8 cellular contexts compared by ENCODE assay signal in genomic region chr10:3172446-3173172, GRCh38. TPM values are rescaled to one million over a fixed set of nuclear protein-coding genes. Genes with fewer than 3 reads are reported as not detected.
DNase-seq lines count a peak whose midpoint lies in the region; ATAC-seq and TF ChIP-seq lines count a peak whose summit lies in the region.

TSS of gene PITRM1 (minus strand) at chr10:3172782. CDS start at chr10:3172772, 10 bp downstream.

- H3K4me3 ChIP-seq in epithelial cell of proximal tubule (ENCODE audit: low read depth, low read length), result peak within 1 kb of the TSS; percentile 99
- peak within 1 kb of the TSS; percentile 85 to 90 for H3K4me3 ChIP-seq in mucosa of rectum (ENCODE audit: low read length in 2 of 2)

- no peak for TF ChIP-seq CTCF in epithelial cell of proximal tubule (conservative IDR thresholded peaks at IDR 0.05; ENCODE audit: low read depth, low read length)

- peak; percentile 99 for DNase-seq in DMS114 treated with DMSO at 0.1 percent for 48 hours (lab: John Stamatoyannopoulos, UW; ENCODE audit: unreplicated experiment)
- DNase-seq in OCI-M2 (lab: John Stamatoyannopoulos, UW; ENCODE audit: unreplicated experiment), result peak; percentile 75
- peak; percentile 98 for DNase-seq in activated T-cell treated with anti-CD3 and anti-CD28 coated beads for 48 hours (ENCODE audit: low read depth)
- peak; percentile 80 for DNase-seq in epithelial cell of proximal tubule (ENCODE audit: low read depth)
- DNase-seq in stimulated activated CD8-positive, alpha-beta memory T cell treated with anti-CD3 and anti-CD28 coated beads, Interleukin-4, amount 100 ng/mL, for 48 hours, result peak; percentile 99

- H3K36me3 ChIP-seq in mucosa of rectum (ENCODE audit: control insufficient read depth in 2 of 2, insufficient read depth in 2 of 2, low read length in 2 of 2), result peaks cover 9 to 21% of the 10 kb centered on the region in 2 donors

- H3K9me3 Mint-ChIP-seq in IgD-negative memory B cell, result no peaks in the 10 kb centered on the region

- peak within 1 kb of the TSS; percentile 88 to 90 for H3K27ac ChIP-seq in mucosa of rectum (ENCODE audit: low read depth in 2 of 2, low read length in 2 of 2)

- H3K4me3 Mint-ChIP-seq in IgD-negative memory B cell, result peak within 1 kb of the TSS; percentile 76 to 95 (median 90)

- peaks cover 4% of the 10 kb centered on the region for H3K36me3 Mint-ChIP-seq in IgD-negative memory B cell

- H3K27me3 Mint-ChIP-seq in IgD-negative memory B cell, result peaks cover 2% of the 10 kb centered on the region

- no peaks in the 10 kb centered on the region for H3K9me3 ChIP-seq in mucosa of rectum (ENCODE audit: control insufficient read depth in 2 of 2, low read length in 2 of 2)

- H3K27me3 ChIP-seq in mucosa of rectum (ENCODE audit: control insufficient read depth in 2 of 2, insufficient read depth in 2 of 2, low read length in 2 of 2), result no peaks in the 10 kb centered on the region

- H3K9ac ChIP-seq in mucosa of rectum (ENCODE audit: low read depth in 1 of 2, low read length in 2 of 2), result peak within 1 kb of the TSS; percentile 75 to 87

- ATAC-seq in GM21529 (IDR thresholded peaks at IDR 0.05; ENCODE audit: unreplicated experiment), result peak; percentile 95

- peaks cover 0 to 4% (median 2%) of the 10 kb centered on the region in 3 donors for H3K4me1 Mint-ChIP-seq in IgD-negative memory B cell

- H3K4me1 ChIP-seq in mucosa of rectum (ENCODE audit: control insufficient read depth in 2 of 2, insufficient read depth in 2 of 2, low read length in 2 of 2), result peaks cover 5 to 8% of the 10 kb centered on the region in 2 donors

- H3K27ac Mint-ChIP-seq in IgD-negative memory B cell, result peak within 1 kb of the TSS; percentile 55 to 96 (median 93)

RNA-seq across cellular contexts. Expression of gene PITRM1, which starts in this region (rescaled TPM):
- polyA plus RNA-seq in IgD-negative memory B cell, result 37.2 TPM
- 69.9 and 172 TPM in 2 replicates for total RNA-seq in epithelial cell of proximal tubule

Comparison
In these comparisons a context has a peak if more than half of its experiments do, and no peak if none do; other contexts are left out.
1. Peak in every context shown above with its lines: DNase-seq, ATAC-seq, H3K4me3 ChIP-seq and H3K27ac ChIP-seq.